Comparison of ENCODE assay signal across 18 cellular contexts in the genomic region with DNA sequence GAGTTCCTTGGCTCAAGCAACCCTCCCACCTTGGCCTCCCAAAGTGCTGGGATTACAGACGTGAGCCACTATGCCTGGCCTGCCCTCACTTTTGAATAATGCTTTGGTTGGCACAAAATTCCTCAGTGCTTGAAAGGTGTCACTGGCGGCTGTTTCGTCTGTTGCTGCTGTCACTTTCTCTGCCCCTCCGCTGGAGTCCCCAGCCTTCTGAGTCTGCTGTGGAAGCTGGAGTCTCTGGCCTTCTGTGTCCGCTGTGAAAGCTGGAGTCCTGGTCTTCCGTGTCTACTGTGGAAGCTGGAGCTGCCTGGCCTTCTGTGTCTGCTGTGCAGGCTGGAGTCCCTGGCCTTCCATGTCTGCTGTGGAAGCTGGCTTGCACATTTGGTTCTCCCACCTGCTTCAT. TPM values are rescaled to one million over a fixed set of nuclear protein-coding genes. Genes with fewer than 3 reads are reported as not detected.
"Had no signal": no experiment of that assay in that cellular context is flagged by ENCODE, and none has a peak within 500 bp of the region (broad histone marks: within the 10 kb centered on the region; RNA-seq: fewer than 3 reads in every experiment).

No MANE protein-coding gene starts in this region.

- H3K27ac ChIP-seq: brain microvascular endothelial cell, right lobe of liver, suprapubic skin had no signal

- H3K9me3 ChIP-seq: psoas muscle, right lobe of liver, suprapubic skin had no signal

- H3K4me1 Mint-ChIP-seq: endodermal cell had no signal

- H3K27ac Mint-ChIP-seq: endodermal cell had no signal

- DNase-seq: activated CD4-positive, alpha-beta T cell treated with anti-CD3 and anti-CD28 coated beads, Interleukin-2, amount 50 U/mL, for 4 hours; activated CD8-positive, alpha-beta memory T cell treated with anti-CD3 and anti-CD28 coated beads, Interleukin-2, amount 50 U/mL, for 48 hours; brain microvascular endothelial cell; cerebellar nuclear complex; endodermal cell; hippocampal formation; naive B cell; nucleus accumbens; psoas muscle; right lobe of liver; stimulated activated naive CD8-positive, alpha-beta T cell treated with anti-CD3 and anti-CD28 coated beads, Interleukin-15, Interleukin-2, amounts not matched to agents 100 U/mL and 50 U/mL, for 24 hours had no signal

- H3K36me3 Mint-ChIP-seq: type B pancreatic cell had no signal

- H3K4me1 ChIP-seq: right lobe of liver had no signal

- H3K36me3 ChIP-seq: brain microvascular endothelial cell, right lobe of liver, suprapubic skin had no signal

- H3K4me3 ChIP-seq: lung, psoas muscle, right lobe of liver, suprapubic skin had no signal

- H3K4me3 Mint-ChIP-seq: endodermal cell, type B pancreatic cell had no signal

- H3K9me3 Mint-ChIP-seq: endodermal cell, type B pancreatic cell had no signal

RNA-seq across cellular contexts. Expression of a gene that starts 4.9 kb away (rescaled TPM):
- total RNA-seq: activated naive CD4-positive, alpha-beta T cell treated with anti-CD3 and anti-CD28 coated beads for 36 hours; dermis microvascular lymphatic vessel endothelial cell; endodermal cell; esophagus mucosa; glomerular endothelial cell; lung; psoas muscle; right lobe of liver had no signal
- polyA plus RNA-seq: lung, psoas muscle had no signal

RNA-seq across cellular contexts. Expression of a gene that starts 8.1 kb away (rescaled TPM):
- total RNA-seq: activated naive CD4-positive, alpha-beta T cell treated with anti-CD3 and anti-CD28 coated beads for 36 hours; dermis microvascular lymphatic vessel endothelial cell; endodermal cell; esophagus mucosa; glomerular endothelial cell; lung; psoas muscle; right lobe of liver had no signal
- polyA plus RNA-seq: psoas muscle had no signal

RNA-seq across cellular contexts. Expression of a gene that starts 18.3 kb away (rescaled TPM):
- total RNA-seq: activated naive CD4-positive, alpha-beta T cell treated with anti-CD3 and anti-CD28 coated beads for 36 hours; dermis microvascular lymphatic vessel endothelial cell; endodermal cell; esophagus mucosa; glomerular endothelial cell; lung; psoas muscle; right lobe of liver had no signal
- polyA plus RNA-seq: lung, psoas muscle had no signal

RNA-seq across cellular contexts. Expression of a gene that starts 31.9 kb away (rescaled TPM):
- total RNA-seq: activated naive CD4-positive, alpha-beta T cell treated with anti-CD3 and anti-CD28 coated beads for 36 hours; dermis microvascular lymphatic vessel endothelial cell; endodermal cell; esophagus mucosa; glomerular endothelial cell; lung; psoas muscle; right lobe of liver had no signal
- polyA plus RNA-seq: lung, psoas muscle had no signal
